Comparison of ENCODE assay signal across 1 cellular context in genomic region chr9:104993291-104993963, GRCh38.
TF ChIP-seq lines count a peak whose summit lies in the region.

No MANE protein-coding gene starts in this region.

TF ChIP-seq in HepG2, 621 proteins besides CTCF, POLR2A, EP300 and RAD21 (continued from another document):
- TF ChIP-seq PATZ1 (CRISPR knock-in tag; IDR thresholded peaks at IDR 0.05) (peak; percentile 22; the same call in 1 of the 2 replicates), ZNF615 (CRISPR knock-in tag; IDR thresholded peaks at IDR 0.05; ENCODE audit: borderline replicate concordance) (no peak), SNRNP70 (IDR thresholded peaks at IDR 0.05; ENCODE audit: low read depth, low read length) (no peak), RXRA (CRISPR knock-in tag; IDR thresholded peaks at IDR 0.05) (peak; percentile 46; the same call in 1 of the 2 replicates)
